21 cellular contexts compared by ENCODE assay signal in the genomic region with DNA sequence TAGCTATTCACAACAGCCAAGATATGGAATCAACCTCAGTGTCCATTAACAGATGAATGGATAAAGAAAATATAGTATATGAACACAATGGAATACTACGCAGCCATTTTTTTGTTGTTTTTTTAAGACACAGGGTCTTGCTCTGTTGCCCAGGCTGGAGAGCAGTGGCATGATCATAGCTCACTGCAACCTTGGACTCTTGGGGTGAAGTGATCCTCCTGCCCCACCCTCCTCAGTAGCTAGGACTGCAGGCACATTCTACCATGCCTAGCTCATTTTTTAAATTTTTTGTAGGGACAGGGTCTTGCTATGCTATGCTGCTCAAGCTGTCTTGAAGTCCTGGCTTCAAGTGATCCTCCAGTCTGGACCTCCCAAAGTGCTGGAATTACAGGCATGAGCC.
"Had no signal": no experiment of that assay in that cellular context is flagged by ENCODE, and none has a peak within 500 bp of the region (broad histone marks: within the 10 kb centered on the region; RNA-seq: fewer than 3 reads in every experiment).

No MANE protein-coding gene starts in this region.

- H3K27me3 Mint-ChIP-seq: activated CD4-positive, alpha-beta T cell treated with anti-CD3 and anti-CD28 coated beads, Interleukin-2, amount 10 ng/mL, durations not matched to agents 24 days and 14 days; activated CD8-positive, alpha-beta memory T cell treated with anti-CD3 and anti-CD28 coated beads, Interleukin-2, amount 10 ng/mL, durations not matched to agents 7 days and 5 days; activated naive CD4-positive, alpha-beta T cell treated with anti-CD3 and anti-CD28 coated beads, Interleukin-2, amount 50 U/mL, for 24 hours; activated T-cell treated with anti-CD3 and anti-CD28 coated beads, Interleukin-2, amount 50 U/mL, for 24 hours had no signal

- H3K36me3 ChIP-seq: breast epithelium had no signal

- H3K4me3 Mint-ChIP-seq: activated CD4-positive, alpha-beta T cell treated with anti-CD3 and anti-CD28 coated beads, Interleukin-2, amount 10 ng/mL, durations not matched to agents 24 days and 14 days; activated CD8-positive, alpha-beta memory T cell treated with anti-CD3 and anti-CD28 coated beads, Interleukin-2, amount 10 ng/mL, durations not matched to agents 7 days and 5 days; activated naive CD4-positive, alpha-beta T cell treated with anti-CD3 and anti-CD28 coated beads, Interleukin-2, amount 50 U/mL, for 24 hours; activated T-cell treated with anti-CD3 and anti-CD28 coated beads, Interleukin-2, amount 50 U/mL, for 24 hours; activated T-helper 1 cell treated with anti-CD3 and anti-CD28 coated beads, Interleukin-12 subunit alpha, Interleukin-12 subunit beta, Interleukin-2, Interleukin-4 antibody, amounts not matched to agents 30 ng/mL and 10 ng/mL and 1 ng/mL, durations not matched to agents 14 hours and 24 hours and 36 hours; T-helper 1 cell treated with Interleukin-12 subunit alpha and Interleukin-12 subunit beta and Interleukin-4 antibody, amounts not matched to agents 30 μg/mL and 1 μg/mL, for 36 hours had no signal

- ATAC-seq: activated CD8-positive, alpha-beta memory T cell treated with anti-CD3 and anti-CD28 coated beads, Interleukin-2, amount 10 ng/mL, durations not matched to agents 7 days and 5 days; PC-3 had no signal

- H3K4me1 Mint-ChIP-seq: activated CD8-positive, alpha-beta memory T cell treated with anti-CD3 and anti-CD28 coated beads, Interleukin-2, amount 10 ng/mL, durations not matched to agents 7 days and 5 days had no signal

- H3K27me3 ChIP-seq: breast epithelium had no signal

- H3K4me1 ChIP-seq: breast epithelium had no signal

- DNase-seq: activated CD4-positive, alpha-beta T cell treated with anti-CD3 and anti-CD28 coated beads, Interleukin-2, amount 10 ng/mL, durations not matched to agents 24 days and 14 days; activated CD4-positive, alpha-beta T cell treated with anti-CD3 and anti-CD28 coated beads, Interleukin-2, amount 50 U/mL, for 48 hours; activated CD4-positive, CD25-positive, alpha-beta regulatory T cell treated with anti-CD3 and anti-CD28 coated beads, Interleukin-2, amount 50 U/mL, for 72 hours; activated CD8-positive, alpha-beta memory T cell treated with anti-CD3 and anti-CD28 coated beads, Interleukin-2, amount 10 ng/mL, durations not matched to agents 7 days and 5 days; activated effector memory CD4-positive, alpha-beta T cell treated with Interleukin-2 at 50 U/mL for 16 hours; activated naive CD4-positive, alpha-beta T cell; activated T-cell treated with anti-CD3 and anti-CD28 coated beads, Interleukin-2, amount 50 U/mL, for 24 hours; aorta; caudate nucleus; NCI-H1048; NCI-H146; NCI-H187 treated with DMSO at 0.1 percent for 48 hours; NCI-H2081 treated with DMSO at 0.1 percent for 48 hours; NCI-H446; NCI-H524; PC-3; SHP77 treated with DMSO at 0.1 percent for 48 hours had no signal

- H3K4me3 ChIP-seq: breast epithelium had no signal

- H3K27ac ChIP-seq: breast epithelium had no signal

- H3K27ac Mint-ChIP-seq: activated CD4-positive, alpha-beta T cell treated with anti-CD3 and anti-CD28 coated beads, Interleukin-2, amount 10 ng/mL, durations not matched to agents 24 days and 14 days; activated CD8-positive, alpha-beta memory T cell treated with anti-CD3 and anti-CD28 coated beads, Interleukin-2, amount 10 ng/mL, durations not matched to agents 7 days and 5 days; activated naive CD4-positive, alpha-beta T cell treated with anti-CD3 and anti-CD28 coated beads, Interleukin-2, amount 50 U/mL, for 24 hours; activated T-cell treated with anti-CD3 and anti-CD28 coated beads, Interleukin-2, amount 50 U/mL, for 24 hours; activated T-helper 1 cell treated with anti-CD3 and anti-CD28 coated beads, Interleukin-12 subunit alpha, Interleukin-12 subunit beta, Interleukin-2, Interleukin-4 antibody, amounts not matched to agents 30 ng/mL and 10 ng/mL and 1 ng/mL, durations not matched to agents 14 hours and 24 hours and 36 hours; T-helper 1 cell treated with Interleukin-12 subunit alpha and Interleukin-12 subunit beta and Interleukin-4 antibody, amounts not matched to agents 30 μg/mL and 1 μg/mL, for 36 hours had no signal
